ENCODE assay signal across 1 cellular context in genomic region chr11:47987310-47987709, GRCh38.
A peak's percentile ranks its signal among the peaks of the same experiment; 100 is the strongest.
TF ChIP-seq lines count a peak whose summit lies in the region.

No MANE protein-coding gene starts in this region.

TF ChIP-seq in GM12878, 131 proteins besides CTCF, POLR2A, EP300 and RAD21 (continued from another document):
- no peak for TF ChIP-seq SIN3A (IDR thresholded peaks at IDR 0.05; ENCODE audit: low read depth, low read length)
- no peak for TF ChIP-seq TARDBP (IDR thresholded peaks at IDR 0.05; ENCODE audit: borderline replicate concordance)
- peak; percentile 47 for TF ChIP-seq PKNOX1 (IDR thresholded peaks at IDR 0.05)
